In genomic region chr11:71294846-71295600, GRCh38 we compare ENCODE assay signal across 20 cellular contexts. TPM values are rescaled to one million over a fixed set of nuclear protein-coding genes. Genes with fewer than 3 reads are reported as not detected.
"Had no signal": no experiment of that assay in that cellular context is flagged by ENCODE, and none has a peak within 500 bp of the region (broad histone marks: within the 10 kb centered on the region; RNA-seq: fewer than 3 reads in every experiment).

No MANE protein-coding gene starts in this region.

- H3K4me1 Mint-ChIP-seq: activated naive CD4-positive, alpha-beta T cell treated with anti-CD3 and anti-CD28 coated beads, Interleukin-2, amount 10 ng/mL, durations not matched to agents 7 days and 5 days; naive B cell had no signal

- H3K36me3 Mint-ChIP-seq: activated naive CD4-positive, alpha-beta T cell treated with anti-CD3 and anti-CD28 coated beads, Interleukin-2, amount 10 ng/mL, durations not matched to agents 7 days and 5 days had no signal

- H3K4me3 ChIP-seq: esophagus muscularis mucosa, mucosa of descending colon, tibial artery had no signal

- H3K4me1 ChIP-seq: esophagus muscularis mucosa had no signal

- H3K27ac Mint-ChIP-seq: activated naive CD4-positive, alpha-beta T cell treated with anti-CD3 and anti-CD28 coated beads, Interleukin-2, amount 10 ng/mL, durations not matched to agents 7 days and 5 days; activated T-helper 2 cell treated with anti-CD3 and anti-CD28 coated beads, Interferon-gamma antibody, Interleukin-2, Interleukin-4, amounts not matched to agents 10 μg/mL and 5 μg/mL and 100 μg/mL, durations not matched to agents 14 hours and 24 hours and 36 hours; naive B cell had no signal

- H3K27me3 Mint-ChIP-seq: activated naive CD4-positive, alpha-beta T cell treated with anti-CD3 and anti-CD28 coated beads, Interleukin-2, amount 10 ng/mL, durations not matched to agents 7 days and 5 days had no signal

- DNase-seq: activated CD8-positive, alpha-beta memory T cell treated with anti-CD3 and anti-CD28 coated beads, Interleukin-2, amount 50 U/mL, for 48 hours; activated naive CD4-positive, alpha-beta T cell treated with anti-CD3 and anti-CD28 coated beads, Interleukin-2, amount 10 ng/mL, durations not matched to agents 7 days and 5 days; activated T-cell treated with anti-CD3 and anti-CD28 coated beads, Interleukin-2, amount 50 U/mL, for 4 hours; dermis blood vessel endothelial cell; effector memory CD4-positive, alpha-beta T cell; hypothalamus; mesenchymal stem cell; mucosa of descending colon; naive B cell; nucleus accumbens; retina; stimulated activated CD4-positive, alpha-beta T cell treated with anti-CD3 and anti-CD28 coated beads, Interleukin-4, amount 100 ng/mL, for 1 hour; stimulated activated naive CD8-positive, alpha-beta T cell treated with anti-CD3 and anti-CD28 coated beads, Interleukin-15, Interleukin-2, amounts not matched to agents 100 U/mL and 50 U/mL, for 24 hours; substantia nigra; T-helper 1 cell; T-helper 9 cell had no signal

- ATAC-seq: activated T-cell treated with anti-CD3 and anti-CD28 coated beads, Interleukin-2, amount 50 U/mL, for 4 hours; mucosa of descending colon; stimulated activated naive CD8-positive, alpha-beta T cell treated with anti-CD3 and anti-CD28 coated beads, Interleukin-15, Interleukin-2, amounts not matched to agents 100 U/mL and 50 U/mL, for 24 hours had no signal

- H3K27ac ChIP-seq: esophagus muscularis mucosa, tibial artery had no signal

- H3K4me3 Mint-ChIP-seq: activated naive CD4-positive, alpha-beta T cell treated with anti-CD3 and anti-CD28 coated beads, Interleukin-2, amount 10 ng/mL, durations not matched to agents 7 days and 5 days; activated T-cell treated with anti-CD3 and anti-CD28 coated beads, Interleukin-2, amount 50 U/mL, for 4 hours; naive B cell had no signal

- H3K36me3 ChIP-seq: esophagus muscularis mucosa, tibial artery had no signal

- H3K9me3 ChIP-seq: mucosa of descending colon had no signal

RNA-seq across cellular contexts. Expression of gene SHANK2, which starts 42.6 kb away (rescaled TPM):
- total RNA-seq: activated T-helper 2 cell treated with anti-CD3 and anti-CD28 coated beads, Interferon-gamma antibody, Interleukin-2, Interleukin-4, amounts not matched to agents 10 μg/mL and 5 μg/mL and 100 μg/mL, durations not matched to agents 14 hours and 24 hours and 36 hours; endothelial cell of umbilical vein had no signal
- polyA plus RNA-seq: endothelial cell of umbilical vein had no signal
